25 cellular contexts compared by ENCODE assay signal in genomic region chr4:26133840-26134239, GRCh38.
DNase-seq lines count a peak whose midpoint lies in the region; ATAC-seq and TF ChIP-seq lines count a peak whose summit lies in the region.
"Had no signal": no experiment of that assay in that cellular context is flagged by ENCODE, and none has a peak within 500 bp of the region (broad histone marks: within the 10 kb centered on the region; RNA-seq: fewer than 3 reads in every experiment).

No MANE protein-coding gene starts in this region.

- DNase-seq in activated CD4-positive, CD25-positive, alpha-beta regulatory T cell treated with anti-CD3 and anti-CD28 coated beads, Interleukin-2, amount 50 U/mL, for 72 hours = no peak
- DNase-seq in activated T-cell treated with anti-CD3 and anti-CD28 coated beads, Interleukin-2, amount 50 U/mL, for 72 hours = no peak
- DNase-seq in activated T-cell treated with anti-CD3 and anti-CD28 coated beads, Interleukin-2, amount 50 U/mL, for 1 hour = no peak
- no peak for DNase-seq in CD4-positive, alpha-beta memory T cell
- DNase-seq in activated CD4-positive, alpha-beta memory T cell treated with anti-CD3 and anti-CD28 coated beads, Interleukin-2, amount 10 ng/mL, durations not matched to agents 7 days and 5 days = no peak
- DNase-seq in colonic mucosa = no peak
- DNase-seq: 8988T, ACHN, DMS153, DND-41, HCEC 1CT, Kasumi-1, NCI-H1092 treated with DMSO at 0.1 percent for 48 hours, NCI-H1436, NCI-H187, NCI-H2081 treated with DMSO at 0.1 percent for 48 hours, NCI-H2171, NCI-H226, NCI-H510A, NCI-H69 had no signal

- CTCF ChIA-PET in CD4-positive, alpha-beta memory T cell (lab: Charles Lee; ENCODE audit: partially characterized antibody) = interaction anchor here (1.4 to 1.8 kb wide), 3 partner anchors 8 to 197 kb away, joined by 3 to 7 read pairs (median 4); no protein-coding TSS in a partner anchor
- CTCF ChIA-PET in activated CD4-positive, alpha-beta memory T cell treated with anti-CD3 and anti-CD28 coated beads, Interleukin-2, amount 10 ng/mL, durations not matched to agents 7 days and 5 days (lab: Charles Lee) = interaction anchor here (0.9 to 1.4 kb wide), 5 partner anchors 8 to 191 kb away, joined by 3 to 5 read pairs (median 4); no protein-coding TSS in a partner anchor

- H3K9me3 ChIP-seq in CD4-positive, alpha-beta memory T cell (ENCODE audit: control insufficient read depth in 1 of 2, low read length in 2 of 2) = no peaks in the 10 kb centered on the region
- no peaks in the 10 kb centered on the region for H3K9me3 ChIP-seq in colonic mucosa

- H3K9me3 Mint-ChIP-seq in activated T-cell treated with anti-CD3 and anti-CD28 coated beads, Interleukin-2, amount 50 U/mL, for 72 hours = peaks cover under 1 to 4% of the 10 kb centered on the region in 2 donors
- H3K9me3 Mint-ChIP-seq in CD4-positive, alpha-beta memory T cell = peaks cover 0 to 4% (median under 1%) of the 10 kb centered on the region in 8 donors
- peaks cover 38% of the 10 kb centered on the region for H3K9me3 Mint-ChIP-seq in activated CD4-positive, alpha-beta memory T cell treated with anti-CD3 and anti-CD28 coated beads, Interleukin-2, amount 10 ng/mL, durations not matched to agents 7 days and 5 days

- peaks cover 51% of the 10 kb centered on the region for H3K4me1 Mint-ChIP-seq in activated T-cell treated with anti-CD3 and anti-CD28 coated beads, Interleukin-2, amount 50 U/mL, for 72 hours (ENCODE audit: low read depth)
- peaks cover 20 to 43% (median 37%) of the 10 kb centered on the region in 4 donors for H3K4me1 Mint-ChIP-seq in CD4-positive, alpha-beta memory T cell
- peaks cover 67% of the 10 kb centered on the region for H3K4me1 Mint-ChIP-seq in activated CD4-positive, alpha-beta memory T cell treated with anti-CD3 and anti-CD28 coated beads, Interleukin-2, amount 10 ng/mL, durations not matched to agents 7 days and 5 days

- no peaks in the 10 kb centered on the region for H3K27me3 ChIP-seq in CD4-positive, alpha-beta memory T cell (ENCODE audit: insufficient read depth, low read length)
- H3K27me3 ChIP-seq in colonic mucosa = no peaks in the 10 kb centered on the region

- no peak for TF ChIP-seq CTCF in colonic mucosa (IDR thresholded peaks at IDR 0.05)

- H3K27me3 Mint-ChIP-seq in activated T-cell treated with anti-CD3 and anti-CD28 coated beads, Interleukin-2, amount 50 U/mL, for 72 hours (ENCODE audit: low read depth) = peaks cover 9% of the 10 kb centered on the region
- no peaks in the 10 kb centered on the region for H3K27me3 Mint-ChIP-seq in CD4-positive, alpha-beta memory T cell
- H3K27me3 Mint-ChIP-seq in activated CD4-positive, alpha-beta memory T cell treated with anti-CD3 and anti-CD28 coated beads, Interleukin-2, amount 10 ng/mL, durations not matched to agents 7 days and 5 days = no peaks in the 10 kb centered on the region

- H3K27ac ChIP-seq in CD4-positive, alpha-beta memory T cell (ENCODE audit: low read depth, low read length) = no peak overlapping the region
- no peak overlapping the region for H3K27ac ChIP-seq in colonic mucosa
- H3K27ac ChIP-seq: RWPE1 had no signal

- POLR2A ChIA-PET in CD4-positive, alpha-beta memory T cell (lab: Charles Lee; ENCODE audit: partially characterized antibody) = interaction anchor here (0.6 kb wide), 1 partner anchor 26 kb away, joined by 3 read pairs; no protein-coding TSS in a partner anchor
- POLR2A ChIA-PET in activated CD4-positive, alpha-beta memory T cell treated with anti-CD3 and anti-CD28 coated beads, Interleukin-2, amount 10 ng/mL, durations not matched to agents 7 days and 5 days (lab: Charles Lee) = interaction anchor here (0.8 to 6.5 kb wide), 11 partner anchors 8 to 753 kb away, joined by 3 to 27 read pairs (median 4); partner anchors contain the start of gene RBPJ

- no peaks in the 10 kb centered on the region for H3K36me3 ChIP-seq in CD4-positive, alpha-beta memory T cell (ENCODE audit: insufficient read depth, low read length)
- no peaks in the 10 kb centered on the region for H3K36me3 ChIP-seq in colonic mucosa

- H3K36me3 Mint-ChIP-seq in activated T-cell treated with anti-CD3 and anti-CD28 coated beads, Interleukin-2, amount 50 U/mL, for 72 hours (ENCODE audit: insufficient read depth in 2 of 2) = peaks cover 7 to 12% of the 10 kb centered on the region in 2 donors
- peaks cover 2 to 4% of the 10 kb centered on the region in 2 donors for H3K36me3 Mint-ChIP-seq in CD4-positive, alpha-beta memory T cell
- peaks cover 66% of the 10 kb centered on the region for H3K36me3 Mint-ChIP-seq in activated CD4-positive, alpha-beta memory T cell treated with anti-CD3 and anti-CD28 coated beads, Interleukin-2, amount 10 ng/mL, durations not matched to agents 7 days and 5 days (ENCODE audit: low read depth)

- intact Hi-C loops in CD4-positive, alpha-beta memory T cell (cut with micrococcal nuclease) = loop anchor here (5.0 kb wide), 1 partner anchor 47 kb away; no protein-coding TSS in a partner anchor
- intact Hi-C loops in colonic mucosa (cut with DNase I) = no loop called here

- H3K4me1 ChIP-seq in CD4-positive, alpha-beta memory T cell (ENCODE audit: insufficient read depth, low read length) = peaks cover 32% of the 10 kb centered on the region
- no peaks in the 10 kb centered on the region for H3K4me1 ChIP-seq in colonic mucosa

- H3K9ac ChIP-seq in colonic mucosa (ENCODE audit: low read depth in 2 of 2, low read length in 2 of 2) = no peak overlapping the region

- peak overlapping the region in 1 of 2 donors; percentile 14 for H3K4me3 Mint-ChIP-seq in activated T-cell treated with anti-CD3 and anti-CD28 coated beads, Interleukin-2, amount 50 U/mL, for 72 hours
- H3K4me3 Mint-ChIP-seq in CD4-positive, alpha-beta memory T cell = peak overlapping the region in 1 of 8 donors; percentile 40
- H3K4me3 Mint-ChIP-seq in activated CD4-positive, alpha-beta memory T cell treated with anti-CD3 and anti-CD28 coated beads, Interleukin-2, amount 10 ng/mL, durations not matched to agents 7 days and 5 days = no peak overlapping the region

- H3K27ac Mint-ChIP-seq in activated T-cell treated with anti-CD3 and anti-CD28 coated beads, Interleukin-2, amount 50 U/mL, for 72 hours = no peak overlapping the region
- H3K27ac Mint-ChIP-seq in CD4-positive, alpha-beta memory T cell = peak overlapping the region in 6 of 7 donors; percentile 30 to 97 (median 85)
- H3K27ac Mint-ChIP-seq in activated CD4-positive, alpha-beta memory T cell treated with anti-CD3 and anti-CD28 coated beads, Interleukin-2, amount 10 ng/mL, durations not matched to agents 7 days and 5 days = peak overlapping the region; percentile 79

- ATAC-seq in activated CD4-positive, CD25-positive, alpha-beta regulatory T cell treated with anti-CD3 and anti-CD28 coated beads, Interleukin-2, amount 50 U/mL, for 24 hours = peak; percentile 9 to 44
- ATAC-seq in activated T-cell treated with anti-CD3 and anti-CD28 coated beads, Interleukin-2, amount 50 U/mL, for 72 hours (replicated peaks in 1 of 2) = peak; percentile 28 to 57
- no peak for ATAC-seq in GM21723 (IDR thresholded peaks at IDR 0.05; ENCODE audit: unreplicated experiment)
- ATAC-seq: K562, Panc1 had no signal

- H3K4me3 ChIP-seq in CD4-positive, alpha-beta memory T cell (ENCODE audit: low read length in 2 of 2) = no peak overlapping the region
- no peak overlapping the region for H3K4me3 ChIP-seq in colonic mucosa
- H3K4me3 ChIP-seq: K562 had no signal
